In the genomic region with DNA sequence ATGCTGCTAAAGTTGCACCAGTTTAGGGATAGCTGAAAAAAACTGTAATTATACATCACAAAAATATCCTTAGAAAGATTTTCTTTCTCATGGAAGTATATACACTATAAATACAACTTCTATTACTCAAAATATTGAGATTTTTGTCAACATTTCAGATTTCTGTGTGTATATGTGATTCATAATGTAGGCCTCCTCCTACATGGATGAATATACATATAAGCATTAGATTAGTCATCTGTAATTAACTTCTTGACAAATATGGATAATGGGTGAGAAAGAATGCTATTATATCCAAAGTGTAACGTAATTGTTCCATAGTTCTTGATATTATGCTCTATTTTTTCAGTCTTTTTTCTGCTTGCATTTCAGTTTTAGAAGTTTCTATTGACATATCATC, we compare ENCODE assay signal across 20 cellular contexts.
DNase-seq lines count a peak whose midpoint lies in the region; ATAC-seq, FAIRE-seq and TF ChIP-seq lines count a peak whose summit lies in the region.
"Had no signal": no experiment of that assay in that cellular context is flagged by ENCODE, and none has a peak within 500 bp of the region (broad histone marks: within the 10 kb centered on the region; RNA-seq: fewer than 3 reads in every experiment).

No MANE protein-coding gene starts in this region.

- no peak overlapping the region for H3K4me3 ChIP-seq in IMR-90 (ENCODE audit: insufficient read depth, low read depth, low read length)
- no peak overlapping the region for H3K4me3 ChIP-seq in astrocyte (ENCODE audit: insufficient read depth, low read depth, low read length)
- H3K4me3 ChIP-seq: HAP-1, K562 had no signal

- H3K79me2 ChIP-seq in astrocyte (ENCODE audit: insufficient read depth, low read length), result no peaks in the 10 kb centered on the region

- POLR2A ChIA-PET in IMR-90 (lab: Charles Lee; ENCODE audit: unreplicated experiment), result no interaction called here

- CTCF ChIA-PET in IMR-90 (lab: Yijun Ruan, JAX), result no interaction called here

- TF ChIP-seq RAD21 in IMR-90 (IDR thresholded peaks at IDR 0.05; ENCODE audit: low read length), result no peak

- H3K27ac Mint-ChIP-seq in astrocyte (ENCODE audit: unreplicated experiment), result no peak overlapping the region
- H3K27ac Mint-ChIP-seq: CD8-positive, alpha-beta memory T cell had no signal

- peaks cover 8% of the 10 kb centered on the region for H3K4me1 Mint-ChIP-seq in astrocyte (ENCODE audit: low read depth, unreplicated experiment)
- H3K4me1 Mint-ChIP-seq in activated T-cell treated with anti-CD3 and anti-CD28 coated beads, Interleukin-2, amount 50 U/mL, for 4 hours (ENCODE audit: low read depth), result no peaks in the 10 kb centered on the region
- H3K4me1 Mint-ChIP-seq: CD8-positive, alpha-beta memory T cell had no signal

- H3K4me2 ChIP-seq in IMR-90 (ENCODE audit: low read depth, low read length), result no peak overlapping the region
- no peak overlapping the region for H3K4me2 ChIP-seq in astrocyte (ENCODE audit: low read length)

- H3K9me3 ChIP-seq in IMR-90 (ENCODE audit: control insufficient read depth, insufficient read depth, low read length), result peaks cover 4% of the 10 kb centered on the region; the same call in 1 of the 2 replicates
- no peaks in the 10 kb centered on the region for H3K9me3 ChIP-seq in astrocyte (ENCODE audit: insufficient read depth, low read depth, low read length)
- H3K9me3 ChIP-seq: BE2C, Caco-2, HAP-1 had no signal

- no TSS peak for BruUV-seq in IMR-90 (replicated peaks; lab: Mats Ljungman, UMichigan)

- H3K36me3 ChIP-seq in IMR-90 (ENCODE audit: control insufficient read depth, insufficient read depth, low read length) (no peaks in the 10 kb centered on the region), astrocyte (ENCODE audit: insufficient read depth, low read length) (no peaks in the 10 kb centered on the region)
- H3K36me3 ChIP-seq: BE2C, HAP-1 had no signal

- no peaks in the 10 kb centered on the region for H3K27me3 ChIP-seq in IMR-90 (ENCODE audit: control insufficient read depth, insufficient read depth, low read length)
- no peaks in the 10 kb centered on the region for H3K27me3 ChIP-seq in astrocyte (ENCODE audit: insufficient read depth, low read length)
- no peaks in the 10 kb centered on the region for H3K27me3 ChIP-seq in foreskin keratinocyte
- H3K27me3 ChIP-seq: BE2C had no signal

- no peak overlapping the region for H2BK15ac ChIP-seq in IMR-90 (ENCODE audit: low read depth, low read length)

- WGBS in IMR-90 (ENCODE audit: extremely low coverage in 2 of 2, insufficient read length in 1 of 2), 2 experiments, result no CpG with 5 or more reads among the region's 1 CpG

- H4K91ac ChIP-seq in IMR-90 (ENCODE audit: insufficient read depth, low read depth, low read length), result no peak overlapping the region

- H2AK5ac ChIP-seq in IMR-90 (ENCODE audit: low read depth, low read length), result no peak overlapping the region

- H3K4me1 ChIP-seq in IMR-90 (ENCODE audit: control insufficient read depth, insufficient read depth, low read length) (peaks cover 5% of the 10 kb centered on the region), astrocyte (ENCODE audit: insufficient read depth, low read length) (peaks cover 12% of the 10 kb centered on the region), foreskin keratinocyte (peaks cover 15% of the 10 kb centered on the region)
- H3K4me1 ChIP-seq: BE2C, Caco-2, HAP-1 had no signal

- H3K27ac ChIP-seq in IMR-90 (ENCODE audit: insufficient read depth, low read length), result no peak overlapping the region
- no peak overlapping the region for H3K27ac ChIP-seq in astrocyte (ENCODE audit: low read depth, low read length)
- H3K27ac ChIP-seq in foreskin keratinocyte, result peak overlapping the region; percentile 43
- H3K27ac ChIP-seq: C4-2B had no signal

- H3K9me3 Mint-ChIP-seq in astrocyte (ENCODE audit: unreplicated experiment), result peaks cover 9% of the 10 kb centered on the region
- H3K9me3 Mint-ChIP-seq in activated T-cell treated with anti-CD3 and anti-CD28 coated beads, Interleukin-2, amount 50 U/mL, for 4 hours, result no peaks in the 10 kb centered on the region

- no peak overlapping the region for H4K8ac ChIP-seq in IMR-90 (ENCODE audit: low read depth in 2 of 2, low read length in 2 of 2)

- ATAC-seq in IMR-90 (ENCODE audit: low read depth), result peak; percentile 30
- ATAC-seq in foreskin keratinocyte, result peak; percentile 37
- no peak for ATAC-seq in GM18517 (IDR thresholded peaks at IDR 0.05; ENCODE audit: unreplicated experiment)
- no peak for ATAC-seq in activated T-cell treated with anti-CD3 and anti-CD28 coated beads, Interleukin-2, amount 50 U/mL, for 4 hours
- ATAC-seq: HepG2, K562 had no signal

- H2BK120ac ChIP-seq in IMR-90 (ENCODE audit: low read depth, low read length), result no peak overlapping the region

- no peak overlapping the region for H2AFZ ChIP-seq in IMR-90 (replicated peaks; ENCODE audit: low read length, poor library complexity)
- no peak overlapping the region for H2AFZ ChIP-seq in astrocyte (ENCODE audit: low read depth, low read length)

- H3K36me3 Mint-ChIP-seq in astrocyte (ENCODE audit: low read depth, unreplicated experiment), result no peaks in the 10 kb centered on the region
- no peaks in the 10 kb centered on the region for H3K36me3 Mint-ChIP-seq in activated T-cell treated with anti-CD3 and anti-CD28 coated beads, Interleukin-2, amount 50 U/mL, for 4 hours (ENCODE audit: insufficient read depth)
- H3K36me3 Mint-ChIP-seq: CD8-positive, alpha-beta memory T cell had no signal

- TF ChIP-seq POLR2A in IMR-90 (IDR thresholded peaks at IDR 0.05; ENCODE audit: low read depth, low read length), result no peak

- H3K79me1 ChIP-seq in IMR-90 (ENCODE audit: low read depth in 1 of 2, low read length in 2 of 2), result no peaks in the 10 kb centered on the region

- H2BK5ac ChIP-seq in IMR-90 (ENCODE audit: low read depth, low read length, poor library complexity, severe bottlenecking), result peak overlapping the region; percentile 19

- DNase-seq in EL, result peak; percentile 31
- peak; percentile 55 for DNase-seq in IMR-90
- DNase-seq in astrocyte (ENCODE audit: low read depth), result peak; percentile 22
- DNase-seq in foreskin keratinocyte, result no peak
- no peak for DNase-seq in NCI-H82 (lab: John Stamatoyannopoulos, UW)
- DNase-seq in Kasumi-1 (lab: John Stamatoyannopoulos, UW), result no peak
- DNase-seq in activated T-cell treated with anti-CD3 and anti-CD28 coated beads, Interleukin-2, amount 50 U/mL, for 4 hours, result no peak
- DNase-seq: BE2C; Caco-2; CD8-positive, alpha-beta memory T cell; HFFc6 had no signal

- no peak overlapping the region for H2BK20ac ChIP-seq in IMR-90 (ENCODE audit: low read depth, low read length)

- no peaks in the 10 kb centered on the region for H3K27me3 Mint-ChIP-seq in astrocyte (ENCODE audit: low read depth, unreplicated experiment)
- no peaks in the 10 kb centered on the region for H3K27me3 Mint-ChIP-seq in activated T-cell treated with anti-CD3 and anti-CD28 coated beads, Interleukin-2, amount 50 U/mL, for 4 hours (ENCODE audit: low read depth)
- H3K27me3 Mint-ChIP-seq: CD8-positive, alpha-beta memory T cell had no signal

- no peak overlapping the region for H4K5ac ChIP-seq in IMR-90 (ENCODE audit: low read depth, low read length)

- intact Hi-C loops in IMR-90 (cut with micrococcal nuclease), result no loop called here

- H2AK9ac ChIP-seq in IMR-90 (replicated peaks; ENCODE audit: low read depth, low read length, poor library complexity), result no peak overlapping the region

- no peak overlapping the region for H3K56ac ChIP-seq in IMR-90 (ENCODE audit: extremely low read depth, insufficient read depth, low read length)

- H3K14ac ChIP-seq in IMR-90 (replicated peaks; ENCODE audit: low read depth, low read length), result no peak overlapping the region

- no peak overlapping the region for H3K4me3 Mint-ChIP-seq in astrocyte (ENCODE audit: unreplicated experiment)
- no peak overlapping the region for H3K4me3 Mint-ChIP-seq in activated T-cell treated with anti-CD3 and anti-CD28 coated beads, Interleukin-2, amount 50 U/mL, for 4 hours
- H3K4me3 Mint-ChIP-seq: CD8-positive, alpha-beta memory T cell; HFFc6 had no signal

- no peak overlapping the region for H3K18ac ChIP-seq in IMR-90 (ENCODE audit: low read depth, low read length)

- H3K9ac ChIP-seq in IMR-90 (ENCODE audit: low read depth, low read length) (no peak overlapping the region), astrocyte (ENCODE audit: low read length) (no peak overlapping the region)

- H3K4ac ChIP-seq in IMR-90 (ENCODE audit: low read depth, low read length), result no peak overlapping the region

- no peak overlapping the region for H3K23ac ChIP-seq in IMR-90 (ENCODE audit: low read depth, low read length)

- no peak for FAIRE-seq in astrocyte (lab: Jason Lieb, UNC)
- FAIRE-seq: A204.1, G401.6, GM12891, H1, HepG2, K562 had no signal

- H4K20me1 ChIP-seq in IMR-90 (ENCODE audit: insufficient read depth, low read length) (no peaks in the 10 kb centered on the region), astrocyte (ENCODE audit: insufficient read depth, low read length) (no peaks in the 10 kb centered on the region)

- in situ Hi-C loops in IMR-90 (cut with MboI; ENCODE audit: low sequenced_read_pairs), result no loop called here

- H3K9me1 ChIP-seq in IMR-90 (ENCODE audit: insufficient read depth, low read length), result no peaks in the 10 kb centered on the region

- dilution Hi-C loops in IMR-90 (cut with HindIII; ENCODE audit: low sequenced_read_pairs, unreplicated experiment), result no loop called here

- TF ChIP-seq CTCF in IMR-90 (conservative IDR thresholded peaks at IDR 0.05; ENCODE audit: low read depth, low read length) (no peak), astrocyte (IDR thresholded peaks at IDR 0.05; ENCODE audit: insufficient read depth, low read depth, low read length) (no peak), foreskin keratinocyte (conservative IDR thresholded peaks at IDR 0.05) (no peak)

TF ChIP-seq in IMR-90, 13 proteins besides CTCF, POLR2A, EP300 and RAD21 (continues in another document):
- TF ChIP-seq CEBPB (IDR thresholded peaks at IDR 0.05; ENCODE audit: low read depth, low read length) (no peak), BHLHE40 (IDR thresholded peaks at IDR 0.05; ENCODE audit: low read depth, low read length) (no peak), MAZ (IDR thresholded peaks at IDR 0.05; ENCODE audit: borderline replicate concordance, low read depth, low read length) (no peak), FOS (IDR thresholded peaks at IDR 0.05; ENCODE audit: low read depth, low read length) (no peak), CHD1 (IDR thresholded peaks at IDR 0.05; ENCODE audit: low read depth, low read length) (no peak), RFX5 (IDR thresholded peaks at IDR 0.05; ENCODE audit: low read depth, low read length) (no peak)
- TF ChIP-seq, protein P1, sequence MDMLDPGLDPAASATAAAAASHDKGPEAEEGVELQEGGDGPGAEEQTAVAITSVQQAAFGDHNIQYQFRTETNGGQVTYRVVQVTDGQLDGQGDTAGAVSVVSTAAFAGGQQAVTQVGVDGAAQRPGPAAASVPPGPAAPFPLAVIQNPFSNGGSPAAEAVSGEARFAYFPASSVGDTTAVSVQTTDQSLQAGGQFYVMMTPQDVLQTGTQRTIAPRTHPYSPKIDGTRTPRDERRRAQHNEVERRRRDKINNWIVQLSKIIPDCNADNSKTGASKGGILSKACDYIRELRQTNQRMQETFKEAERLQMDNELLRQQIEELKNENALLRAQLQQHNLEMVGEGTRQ (IDR thresholded peaks at IDR 0.05; ENCODE audit: low read depth, low read length), result no peak

Comparison
In these comparisons a context has a peak if more than half of its experiments do, and no peak if none do; other contexts are left out.
1. DNase-seq: peak in EL (single experiment), IMR-90 (single experiment) and astrocyte (single experiment); none in foreskin keratinocyte (0 of 2), NCI-H82 (single experiment), Kasumi-1 (0 of 2) and activated T-cell treated with anti-CD3 and anti-CD28 coated beads, Interleukin-2, amount 50 U/mL, for 4 hours (single experiment).
2. ATAC-seq: peak in IMR-90 (single experiment) and foreskin keratinocyte (single experiment); none in GM18517 (single experiment) and activated T-cell treated with anti-CD3 and anti-CD28 coated beads, Interleukin-2, amount 50 U/mL, for 4 hours (0 of 2).